Comparison of ENCODE assay signal across 16 cellular contexts in genomic region chrX:39012561-39013209, GRCh38.
A peak's percentile ranks its signal among the peaks of the same experiment; 100 is the strongest.
DNase-seq lines count a peak whose midpoint lies in the region; ATAC-seq and TF ChIP-seq lines count a peak whose summit lies in the region.
"Had no signal": no experiment of that assay in that cellular context is flagged by ENCODE, and none has a peak within 500 bp of the region (broad histone marks: within the 10 kb centered on the region; RNA-seq: fewer than 3 reads in every experiment).

No MANE protein-coding gene starts in this region.

- no peak overlapping the region for H2AFZ ChIP-seq in SK-N-SH (ENCODE audit: low read depth)

- H3K79me2 ChIP-seq in SK-N-SH (ENCODE audit: insufficient read depth) = no peaks in the 10 kb centered on the region

- no peak for TF ChIP-seq EP300 in SK-N-SH (IDR thresholded peaks at IDR 0.05; ENCODE audit: borderline replicate concordance in 1 of 2, low read depth in 1 of 2, low read length in 1 of 2)

- POLR2A ChIA-PET in SK-N-SH (lab: Yijun Ruan, JAX) = no interaction called here

- no peak overlapping the region; a peak in 1 of 4 replicates for H3K27ac ChIP-seq in SK-N-SH (ENCODE audit: low read depth in 2 of 2, low read length in 1 of 2)
- H3K27ac ChIP-seq in cardiac muscle cell = peak overlapping the region; percentile 0
- peak overlapping the region in 2 of 4 donors; percentile 73 to 77 for H3K27ac ChIP-seq in Peyer's patch
- H3K27ac ChIP-seq: adrenal gland had no signal

- H3K27me3 ChIP-seq in SK-N-SH (ENCODE audit: insufficient read depth) = no peaks in the 10 kb centered on the region
- H3K27me3 ChIP-seq in cardiac muscle cell = no peaks in the 10 kb centered on the region
- H3K27me3 ChIP-seq in Peyer's patch = no peaks in the 10 kb centered on the region
- H3K27me3 ChIP-seq: adrenal gland had no signal

- no peaks in the 10 kb centered on the region; a peak in 1 of 4 replicates for H3K4me1 ChIP-seq in SK-N-SH (ENCODE audit: control insufficient read depth in 1 of 2, insufficient read depth in 2 of 2, low read depth in 1 of 2, low read length in 1 of 2)
- peaks cover 4% of the 10 kb centered on the region for H3K4me1 ChIP-seq in cardiac muscle cell (ENCODE audit: low read depth)
- no peaks in the 10 kb centered on the region for H3K4me1 ChIP-seq in Peyer's patch
- H3K4me1 ChIP-seq: adrenal gland had no signal

- no peak overlapping the region for H3K9ac ChIP-seq in SK-N-SH

- TF ChIP-seq RAD21 in SK-N-SH (IDR thresholded peaks at IDR 0.05; ENCODE audit: low read length) = no peak

- H3K9me3 Mint-ChIP-seq in chondrocyte (ENCODE audit: low read depth) = peaks cover 2% of the 10 kb centered on the region
- no peaks in the 10 kb centered on the region for H3K9me3 Mint-ChIP-seq in activated naive CD4-positive, alpha-beta T cell treated with anti-CD3 and anti-CD28 coated beads, Interleukin-2, amount 10 ng/mL, durations not matched to agents 7 days and 5 days
- H3K9me3 Mint-ChIP-seq: activated T-cell treated with anti-CD3 and anti-CD28 coated beads, Interleukin-2, amount 50 U/mL, for 4 hours had no signal

- no peak for TF ChIP-seq POLR2A in Peyer's patch (IDR thresholded peaks at IDR 0.05)

- H3K36me3 Mint-ChIP-seq in chondrocyte (ENCODE audit: low read depth) = no peaks in the 10 kb centered on the region
- no peaks in the 10 kb centered on the region for H3K36me3 Mint-ChIP-seq in activated naive CD4-positive, alpha-beta T cell treated with anti-CD3 and anti-CD28 coated beads, Interleukin-2, amount 10 ng/mL, durations not matched to agents 7 days and 5 days

- H3K27ac Mint-ChIP-seq in chondrocyte (ENCODE audit: unreplicated experiment) = no peak overlapping the region
- no peak overlapping the region for H3K27ac Mint-ChIP-seq in activated naive CD4-positive, alpha-beta T cell treated with anti-CD3 and anti-CD28 coated beads, Interleukin-2, amount 10 ng/mL, durations not matched to agents 7 days and 5 days
- H3K27ac Mint-ChIP-seq: B cell had no signal

- ATAC-seq in GM19324 (IDR thresholded peaks at IDR 0.05; ENCODE audit: low FRiP score, unreplicated experiment) = no peak
- ATAC-seq: activated T-cell treated with anti-CD3 and anti-CD28 coated beads, Interleukin-2, amount 50 U/mL, for 4 hours had no signal

- no peaks in the 10 kb centered on the region for H3F3A ChIP-seq in SK-N-SH (replicated peaks; ENCODE audit: insufficient read depth)

- H3K4me1 Mint-ChIP-seq in chondrocyte (ENCODE audit: low read depth) = peaks cover 17% of the 10 kb centered on the region
- H3K4me1 Mint-ChIP-seq in activated naive CD4-positive, alpha-beta T cell treated with anti-CD3 and anti-CD28 coated beads, Interleukin-2, amount 10 ng/mL, durations not matched to agents 7 days and 5 days = no peaks in the 10 kb centered on the region

- H3K4me2 ChIP-seq in SK-N-SH = no peak overlapping the region

- no peak for TF ChIP-seq CTCF in SK-N-SH (IDR thresholded peaks at IDR 0.05)
- TF ChIP-seq CTCF in cardiac muscle cell (IDR thresholded peaks at IDR 0.05; ENCODE audit: low read depth, low read length) = no peak
- TF ChIP-seq CTCF in chondrocyte (IDR thresholded peaks at IDR 0.05) = no peak
- no peak for TF ChIP-seq CTCF in Peyer's patch (IDR thresholded peaks at IDR 0.05)

- no peaks in the 10 kb centered on the region for H3K9me2 ChIP-seq in SK-N-SH

- no peaks in the 10 kb centered on the region for H4K20me1 ChIP-seq in SK-N-SH (ENCODE audit: insufficient read depth)

- H3K36me3 ChIP-seq in SK-N-SH (replicated peaks in 1 of 2; ENCODE audit: control insufficient read depth in 1 of 2, insufficient read depth in 2 of 2, low read length in 1 of 2) = no peaks in the 10 kb centered on the region
- no peaks in the 10 kb centered on the region for H3K36me3 ChIP-seq in cardiac muscle cell
- H3K36me3 ChIP-seq in Peyer's patch = no peaks in the 10 kb centered on the region
- H3K36me3 ChIP-seq: adrenal gland had no signal

- H3K9me3 ChIP-seq in SK-N-SH (no peaks in the 10 kb centered on the region), cardiac muscle cell (ENCODE audit: low read depth) (no peaks in the 10 kb centered on the region), Peyer's patch (no peaks in the 10 kb centered on the region)
- H3K9me3 ChIP-seq: adrenal gland, mucosa of descending colon had no signal

- WGBS in SK-N-SH (ENCODE audit: low lambda C conversion rate) = 1% methylated on average over 5 of the region's 5 CpGs

- no peak overlapping the region for H3K4me3 ChIP-seq in SK-N-SH (ENCODE audit: low read depth in 2 of 2, low read length in 1 of 2)
- H3K4me3 ChIP-seq in cardiac muscle cell = no peak overlapping the region
- H3K4me3 ChIP-seq in Peyer's patch = no peak overlapping the region
- H3K4me3 ChIP-seq: adrenal gland, mucosa of descending colon had no signal

- H3K4me3 Mint-ChIP-seq in chondrocyte (ENCODE audit: unreplicated experiment) = no peak overlapping the region
- no peak overlapping the region for H3K4me3 Mint-ChIP-seq in activated naive CD4-positive, alpha-beta T cell treated with anti-CD3 and anti-CD28 coated beads, Interleukin-2, amount 10 ng/mL, durations not matched to agents 7 days and 5 days
- H3K4me3 Mint-ChIP-seq: activated T-cell treated with anti-CD3 and anti-CD28 coated beads, Interleukin-2, amount 50 U/mL, for 4 hours; B cell had no signal

- DNase-seq in ELF-1 (ENCODE audit: low read depth, low spot score) (peak; percentile 32), SK-N-SH (peak; percentile 9), cardiac muscle cell (ENCODE audit: low read depth in 1 of 2, low spot score in 1 of 2) (peak; percentile 12 to 27), renal cortical epithelial cell (ENCODE audit: low read depth) (peak; percentile 28), chondrocyte (ENCODE audit: low spot score) (no peak), Peyer's patch (no peak)
- no peak for DNase-seq in activated naive CD4-positive, alpha-beta T cell treated with anti-CD3 and anti-CD28 coated beads, Interleukin-2, amount 10 ng/mL, durations not matched to agents 7 days and 5 days
- DNase-seq: activated CD4-positive, alpha-beta T cell treated with anti-CD3 and anti-CD28 coated beads for 4 hours; activated T-cell treated with anti-CD3 and anti-CD28 coated beads, Interleukin-2, amount 50 U/mL, for 4 hours; adrenal gland; DMS79; KBM-7; NCI-H510A had no signal

- CTCF ChIA-PET in SK-N-SH (lab: Yijun Ruan, JAX) = no interaction called here
- CTCF ChIA-PET in activated naive CD4-positive, alpha-beta T cell treated with anti-CD3 and anti-CD28 coated beads, Interleukin-2, amount 10 ng/mL, durations not matched to agents 7 days and 5 days (lab: Charles Lee) = no interaction called here

- H3K27me3 Mint-ChIP-seq in chondrocyte (ENCODE audit: low read depth) = no peaks in the 10 kb centered on the region
- H3K27me3 Mint-ChIP-seq in activated naive CD4-positive, alpha-beta T cell treated with anti-CD3 and anti-CD28 coated beads, Interleukin-2, amount 10 ng/mL, durations not matched to agents 7 days and 5 days = no peaks in the 10 kb centered on the region
- H3K27me3 Mint-ChIP-seq: B cell had no signal

TF ChIP-seq in SK-N-SH, 30 proteins besides CTCF, POLR2A, EP300 and RAD21:
- TF ChIP-seq TCF12 (IDR thresholded peaks at IDR 0.05) = no peak
- no peak for TF ChIP-seq PBX3 (IDR thresholded peaks at IDR 0.05)
- TF ChIP-seq TAF1 (IDR thresholded peaks at IDR 0.05; ENCODE audit: borderline replicate concordance, low read depth, low read length) = no peak
- no peak for TF ChIP-seq YY1 (IDR thresholded peaks at IDR 0.05; ENCODE audit: low read depth)
- no peak for TF ChIP-seq ELF1 (IDR thresholded peaks at IDR 0.05)
- no peak for TF ChIP-seq RXRA (IDR thresholded peaks at IDR 0.05; ENCODE audit: borderline replicate concordance, low read depth)
- TF ChIP-seq FOXM1 (IDR thresholded peaks at IDR 0.05; ENCODE audit: low read depth) = no peak
- no peak for TF ChIP-seq CHD2 (IDR thresholded peaks at IDR 0.05; ENCODE audit: low read length, partially characterized antibody)
- TF ChIP-seq GATA2 (CRISPR knock-in tag; IDR thresholded peaks at IDR 0.05) = no peak
TF ChIP-seq in SK-N-SH: peak in this region for 0.

Comparison
In these comparisons a context has a peak if more than half of its experiments do, and no peak if none do; other contexts are left out.
1. DNase-seq: peak in ELF-1 (single experiment), SK-N-SH (single experiment), cardiac muscle cell (2 of 2) and renal cortical epithelial cell (single experiment); none in chondrocyte (single experiment), Peyer's patch (0 of 3) and activated naive CD4-positive, alpha-beta T cell treated with anti-CD3 and anti-CD28 coated beads, Interleukin-2, amount 10 ng/mL, durations not matched to agents 7 days and 5 days (single experiment).